Comparison of ENCODE assay signal across 26 cellular contexts in genomic region chr1:96333522-96334235, GRCh38.
"Had no signal": no experiment of that assay in that cellular context is flagged by ENCODE, and none has a peak within 500 bp of the region (broad histone marks: within the 10 kb centered on the region; RNA-seq: fewer than 3 reads in every experiment).

No MANE protein-coding gene starts in this region.

- DNase-seq: effector CD8-positive, alpha-beta T cell; endodermal cell; foreskin keratinocyte; heart left ventricle; kidney; left cardiac atrium; left ventricle myocardium inferior; lower lobe of right lung; natural killer cell; occipital lobe; ovary; posterior cingulate gyrus; psoas muscle; right cardiac atrium; spleen; stimulated activated CD4-positive, alpha-beta T cell treated with anti-CD3 and anti-CD28 coated beads, Interleukin-4, amount 100 ng/mL, for 4 hours; stimulated activated naive CD8-positive, alpha-beta T cell treated with anti-CD3 and anti-CD28 coated beads, Interleukin-15, Interleukin-2, amounts not matched to agents 100 U/mL and 50 U/mL, for 24 hours; substantia nigra; testis; tibial artery had no signal

- H3K27me3 Mint-ChIP-seq: memory B cell; stimulated activated memory B cell treated with anti-CD40 and anti-IgM and Interleukin-4, amounts not matched to agents 10 μg/mL and 1 μg/mL and 100 μg/mL, for 72 hours; type B pancreatic cell had no signal

- H3K4me3 Mint-ChIP-seq: endodermal cell; memory B cell; natural killer cell; stimulated activated memory B cell treated with anti-CD40 and anti-IgM and Interleukin-4, amounts not matched to agents 10 μg/mL and 1 μg/mL and 100 μg/mL, for 72 hours; type B pancreatic cell had no signal

- H3K9me3 ChIP-seq: esophagus muscularis mucosa, gastroesophageal sphincter, left ventricle myocardium inferior, lower lobe of right lung, ovary, psoas muscle, testis, tibial artery had no signal

- H3K27ac Mint-ChIP-seq: endodermal cell; memory B cell; natural killer cell; stimulated activated memory B cell treated with anti-CD40 and anti-IgM and Interleukin-4, amounts not matched to agents 10 μg/mL and 1 μg/mL and 100 μg/mL, for 72 hours; type B pancreatic cell had no signal

- ATAC-seq: foreskin keratinocyte; gastroesophageal sphincter; heart left ventricle; left cardiac atrium; lower lobe of right lung; natural killer cell; psoas muscle; right cardiac atrium; stimulated activated memory B cell treated with anti-CD40 and anti-IgM and Interleukin-4, amounts not matched to agents 10 μg/mL and 1 μg/mL and 100 μg/mL, for 72 hours; stimulated activated naive CD8-positive, alpha-beta T cell treated with anti-CD3 and anti-CD28 coated beads, Interleukin-15, Interleukin-2, amounts not matched to agents 100 U/mL and 50 U/mL, for 24 hours had no signal

- H3K9me3 Mint-ChIP-seq: endodermal cell, type B pancreatic cell had no signal

- H3K36me3 Mint-ChIP-seq: memory B cell; natural killer cell; stimulated activated memory B cell treated with anti-CD40 and anti-IgM and Interleukin-4, amounts not matched to agents 10 μg/mL and 1 μg/mL and 100 μg/mL, for 72 hours; type B pancreatic cell had no signal

- FAIRE-seq: colon, kidney had no signal

- H3K4me1 Mint-ChIP-seq: endodermal cell; memory B cell; natural killer cell; stimulated activated memory B cell treated with anti-CD40 and anti-IgM and Interleukin-4, amounts not matched to agents 10 μg/mL and 1 μg/mL and 100 μg/mL, for 72 hours had no signal
